In the genomic region with DNA sequence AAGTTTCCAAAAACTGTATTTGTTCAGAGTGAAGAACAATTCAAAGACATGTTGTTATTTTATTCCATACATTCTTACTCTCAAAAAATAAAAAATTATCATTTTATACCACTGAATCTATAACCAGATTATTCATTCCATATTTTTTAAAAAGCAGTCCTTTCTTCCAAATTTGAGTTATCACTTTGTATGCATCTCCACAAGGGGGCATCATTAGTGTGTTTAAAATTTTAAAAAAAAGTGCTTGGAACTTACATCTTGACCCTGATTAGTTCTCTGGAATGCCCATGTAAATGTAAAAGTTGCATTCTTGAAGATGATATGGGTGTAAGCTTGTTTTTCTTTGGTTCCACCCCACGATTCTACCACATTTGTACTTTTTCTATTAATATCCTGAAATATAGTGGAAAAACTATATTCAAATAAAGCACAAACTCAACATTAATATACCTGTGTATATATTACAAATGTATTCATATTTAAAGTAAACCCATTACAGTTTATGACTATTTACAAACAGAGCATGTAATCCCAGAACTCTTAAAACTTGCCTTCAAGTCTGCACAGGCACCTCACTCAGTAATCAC, we compare ENCODE assay signal across 8 cellular contexts.
DNase-seq lines count a peak whose midpoint lies in the region; ATAC-seq, FAIRE-seq and TF ChIP-seq lines count a peak whose summit lies in the region.

No MANE protein-coding gene starts in this region.

- H3K4me2 ChIP-seq in mesenchymal stem cell (ENCODE audit: low read length, poor library complexity, severe bottlenecking) = no peak overlapping the region

- TF ChIP-seq CTCF in esophagus squamous epithelium (IDR thresholded peaks at IDR 0.05) = peak in 3 of 6 experiments; percentile 20 to 40 (median 39)

- H3K36me3 ChIP-seq in mesenchymal stem cell (ENCODE audit: control insufficient read depth in 1 of 2, insufficient read depth in 2 of 2, low read depth in 1 of 2, low read length in 2 of 2) (peaks cover 0 to 26% of the 10 kb centered on the region in 2 experiments), esophagus squamous epithelium (no peaks in the 10 kb centered on the region)

- no peak overlapping the region for H3K4ac ChIP-seq in mesenchymal stem cell (ENCODE audit: low read depth in 1 of 2, low read length in 2 of 2)

- no peak overlapping the region for H2BK15ac ChIP-seq in mesenchymal stem cell (ENCODE audit: low read depth, poor library complexity, severe bottlenecking)

- H4K8ac ChIP-seq in mesenchymal stem cell (ENCODE audit: low read length) = no peak overlapping the region

- no peak overlapping the region for H2BK5ac ChIP-seq in mesenchymal stem cell (ENCODE audit: low read depth, low read length, poor library complexity, severe bottlenecking)

- no peak for FAIRE-seq in H54 (lab: Jason Lieb, UNC)

- no peak overlapping the region for H2BK120ac ChIP-seq in mesenchymal stem cell (ENCODE audit: low read depth, low read length)

- peak overlapping the region; percentile 25 for H3K9ac ChIP-seq in mesenchymal stem cell (ENCODE audit: low read length)

- H2BK12ac ChIP-seq in mesenchymal stem cell (ENCODE audit: low read length in 2 of 2) = no peak overlapping the region

- H3K27me3 ChIP-seq in mesenchymal stem cell (ENCODE audit: control insufficient read depth in 1 of 2, insufficient read depth in 1 of 2, low read length in 2 of 2) (no peaks in the 10 kb centered on the region), esophagus squamous epithelium (no peaks in the 10 kb centered on the region)

- no peak overlapping the region for H3K18ac ChIP-seq in mesenchymal stem cell (ENCODE audit: low read depth in 1 of 2, low read length in 2 of 2)

- TF ChIP-seq POLR2A in H54 (IDR thresholded peaks at IDR 0.05; ENCODE audit: low read depth, low read length) (no peak), esophagus squamous epithelium (IDR thresholded peaks at IDR 0.05) (no peak)

- no peak overlapping the region for H3K14ac ChIP-seq in mesenchymal stem cell (ENCODE audit: low read length in 2 of 2)

- no CpG with 5 or more reads among the region's 1 CpG for WGBS in mesenchymal stem cell
- WGBS in esophagus squamous epithelium, 2 donors = 15 to 26% methylated on average over 1 of the region's 1 CpG

- H3K9me3 ChIP-seq in mesenchymal stem cell (ENCODE audit: control insufficient read depth, low read length) (no peaks in the 10 kb centered on the region), esophagus squamous epithelium (no peaks in the 10 kb centered on the region)

- intact Hi-C loops in esophagus squamous epithelium (cut with DNase I) = no loop called here

- H3K79me1 ChIP-seq in mesenchymal stem cell (replicated peaks; ENCODE audit: low read length, poor library complexity, severe bottlenecking) = no peaks in the 10 kb centered on the region

- no peak overlapping the region for H4K91ac ChIP-seq in mesenchymal stem cell (ENCODE audit: low read length)

- H3K23ac ChIP-seq in mesenchymal stem cell (ENCODE audit: low read length in 2 of 2) = no peak overlapping the region

- H3K4me3 ChIP-seq in mesenchymal stem cell (ENCODE audit: insufficient read depth in 1 of 2, low read depth in 1 of 2, low read length in 2 of 2) (no peak overlapping the region), esophagus squamous epithelium (no peak overlapping the region)

- no peak overlapping the region for H2AK5ac ChIP-seq in mesenchymal stem cell (ENCODE audit: low read length, severe bottlenecking)

- peak; percentile 62 for DNase-seq in DMS 273 (lab: John Stamatoyannopoulos, UW; ENCODE audit: unreplicated experiment)
- peak; percentile 30 for DNase-seq in HT-29 (ENCODE audit: low spot score)
- DNase-seq in astrocyte of the hippocampus (ENCODE audit: low read depth, low spot score) = peak; percentile 18
- DNase-seq in mesenchymal stem cell = peak; percentile 25
- no peak for DNase-seq in H54 (ENCODE audit: insufficient read length, low spot score)
- DNase-seq in esophagus squamous epithelium (lab: John Stamatoyannopoulos, UW) = no peak
- DNase-seq in GM19240 (ENCODE audit: insufficient read length, low spot score) = no peak

- no peak overlapping the region for H3K27ac ChIP-seq in mesenchymal stem cell (ENCODE audit: low read length, poor library complexity, severe bottlenecking)
- no peak overlapping the region for H3K27ac ChIP-seq in esophagus squamous epithelium

- no peak overlapping the region for H2AFZ ChIP-seq in mesenchymal stem cell (ENCODE audit: low read depth, low read length)

- H3K4me1 ChIP-seq in mesenchymal stem cell (ENCODE audit: control insufficient read depth, insufficient read depth, low read depth, low read length) = no peaks in the 10 kb centered on the region
- H3K4me1 ChIP-seq in esophagus squamous epithelium = no peaks in the 10 kb centered on the region

- no peak for ATAC-seq in HG02870 (IDR thresholded peaks at IDR 0.05; ENCODE audit: unreplicated experiment)

Comparison
In these comparisons a context has a peak if more than half of its experiments do, and no peak if none do; other contexts are left out.
1. DNase-seq: peak in DMS 273 (single experiment), HT-29 (single experiment), astrocyte of the hippocampus (single experiment) and mesenchymal stem cell (single experiment); none in H54 (single experiment), esophagus squamous epithelium (single experiment) and GM19240 (single experiment).